Comparison of ENCODE assay signal across 32 cellular contexts in genomic region chr9:37792122-37792521, GRCh38.
"Had no signal": no experiment of that assay in that cellular context is flagged by ENCODE, and none has a peak within 500 bp of the region (broad histone marks: within the 10 kb centered on the region; RNA-seq: fewer than 3 reads in every experiment).

No MANE protein-coding gene starts in this region.

- H3K4me1 ChIP-seq: ascending aorta, body of pancreas, breast epithelium had no signal

- H3K9me3 ChIP-seq: adrenal gland, ascending aorta, body of pancreas, breast epithelium had no signal

- H3K36me3 ChIP-seq: adrenal gland, ascending aorta, brain microvascular endothelial cell, breast epithelium, cardiac muscle cell had no signal

- H3K27ac ChIP-seq: ascending aorta, body of pancreas, brain microvascular endothelial cell, breast epithelium, cardiac muscle cell had no signal

- H3K4me3 ChIP-seq: adrenal gland, ascending aorta, body of pancreas, breast epithelium, cardiac muscle cell had no signal

- ATAC-seq: activated naive CD4-positive, alpha-beta T cell treated with anti-CD3 and anti-CD28 coated beads, Interleukin-2, amount 50 U/mL, for 72 hours; activated naive CD8-positive, alpha-beta T cell treated with anti-CD3 and anti-CD28 coated beads, Interleukin-2, amount 50 U/mL, for 24 hours; activated T-cell treated with anti-CD3 and anti-CD28 coated beads, Interleukin-2, amount 50 U/mL, for 4 hours; activated T-cell treated with anti-CD3 and anti-CD28 coated beads, Interleukin-2, amount 50 U/mL, for 72 hours; activated T-helper 17 cell treated with anti-CD3 and anti-CD28 coated beads, Interleukin-2, amount 50 U/mL, for 72 hours; body of pancreas had no signal

- DNase-seq: activated effector memory CD4-positive, alpha-beta T cell treated with anti-CD3 and anti-CD28 coated beads, Interleukin-2, amount 50 U/mL, for 16 hours; activated effector memory CD4-positive, alpha-beta T cell treated with Interleukin-2 at 50 U/mL for 16 hours; activated gamma-delta T cell; activated gamma-delta T cell treated with Interleukin-2 at 50 U/mL for 16 hours; activated naive CD4-positive, alpha-beta T cell; activated naive CD4-positive, alpha-beta T cell treated with anti-CD3 and anti-CD28 coated beads for 36 hours; activated naive CD4-positive, alpha-beta T cell treated with anti-CD3 and anti-CD28 coated beads, Interleukin-2, amount 10 ng/mL, durations not matched to agents 7 days and 5 days; activated naive CD4-positive, alpha-beta T cell treated with anti-CD3 and anti-CD28 coated beads, Interleukin-2, amount 50 U/mL, for 16 hours; activated naive CD4-positive, alpha-beta T cell treated with Interleukin-2 at 50 U/mL for 16 hours; activated naive CD8-positive, alpha-beta T cell treated with anti-CD3 and anti-CD28 coated beads for 36 hours; activated naive CD8-positive, alpha-beta T cell treated with anti-CD3 and anti-CD28 coated beads, Interleukin-2, amount 10 ng/mL, durations not matched to agents 7 days and 5 days; activated naive CD8-positive, alpha-beta T cell treated with anti-CD3 and anti-CD28 coated beads, Interleukin-2, amount 50 U/mL, for 24 hours; activated T-cell treated with anti-CD3 and anti-CD28 coated beads, Interleukin-2, amount 50 U/mL, for 1 hour; activated T-cell treated with anti-CD3 and anti-CD28 coated beads, Interleukin-2, amount 50 U/mL, for 24 hours; activated T-cell treated with anti-CD3 and anti-CD28 coated beads, Interleukin-2, amount 50 U/mL, for 4 hours; activated T-cell treated with anti-CD3 and anti-CD28 coated beads, Interleukin-2, amount 50 U/mL, for 48 hours; activated T-cell treated with anti-CD3 and anti-CD28 coated beads, Interleukin-2, amount 50 U/mL, for 72 hours; adrenal gland; amniotic stem cell; amygdala; anterior cingulate cortex; aorta; body of pancreas; brain microvascular endothelial cell; caudate nucleus; central memory CD4-positive, alpha-beta T cell; cerebellar nuclear complex had no signal

- H3K27me3 ChIP-seq: adrenal gland, ascending aorta, body of pancreas, brain microvascular endothelial cell had no signal
